Comparison of ENCODE assay signal across 8 cellular contexts in genomic region chr12:108804361-108804949, GRCh38. TPM values are rescaled to one million over a fixed set of nuclear protein-coding genes. Genes with fewer than 3 reads are reported as not detected.
A peak's percentile ranks its signal among the peaks of the same experiment; 100 is the strongest.
DNase-seq lines count a peak whose midpoint lies in the region; ATAC-seq and TF ChIP-seq lines count a peak whose summit lies in the region.
"Had no signal": no experiment of that assay in that cellular context is flagged by ENCODE, and none has a peak within 500 bp of the region (broad histone marks: within the 10 kb centered on the region; RNA-seq: fewer than 3 reads in every experiment).

No MANE protein-coding gene starts in this region.

- no peak overlapping the region for H3K4me3 ChIP-seq in HUES64 (ENCODE audit: low read length)

- H3K36me3 Mint-ChIP-seq in brain: peaks cover 51% of the 10 kb centered on the region
- peaks cover 48% of the 10 kb centered on the region for H3K36me3 Mint-ChIP-seq in effector memory CD8-positive, alpha-beta T cell (ENCODE audit: insufficient read depth)

- DNase-seq in substantia nigra (lab: John Stamatoyannopoulos, UW) (peak in 1 of 49 donors; percentile 44), NCI-H510A treated with DMSO at 0.1 percent for 48 hours (lab: John Stamatoyannopoulos, UW) (no peak)
- no peak for DNase-seq in effector memory CD8-positive, alpha-beta T cell
- DNase-seq in activated T-cell treated with anti-CD3 and anti-CD28 coated beads, Interleukin-2, amount 50 U/mL, for 1 hour: no peak
- DNase-seq: activated CD4-positive, alpha-beta T cell treated with anti-CD3 and anti-CD28 coated beads for 4 hours had no signal

- no peak for TF ChIP-seq CTCF in brain (conservative IDR thresholded peaks at IDR 0.05)

- no peaks in the 10 kb centered on the region for H3K9me3 Mint-ChIP-seq in brain
- H3K9me3 Mint-ChIP-seq in effector memory CD8-positive, alpha-beta T cell: no peaks in the 10 kb centered on the region

- H3K27ac ChIP-seq in HUES64 (ENCODE audit: low read depth, low read length): peak overlapping the region; percentile 42; the same call in 1 of the 2 replicates
- H3K27ac ChIP-seq in layer of hippocampus (ENCODE audit: low read depth, low read length): peak overlapping the region; percentile 31
- peak overlapping the region; percentile 23 for H3K27ac ChIP-seq in substantia nigra (ENCODE audit: low read depth, low read length, poor library complexity, severe bottlenecking)

- ATAC-seq in effector memory CD8-positive, alpha-beta T cell (replicated peaks): no peak

- no peak overlapping the region for H3K9ac ChIP-seq in HUES64 (ENCODE audit: low read depth, low read length)

- no peaks in the 10 kb centered on the region for H3K27me3 Mint-ChIP-seq in brain
- no peaks in the 10 kb centered on the region for H3K27me3 Mint-ChIP-seq in effector memory CD8-positive, alpha-beta T cell

- H3K4me1 ChIP-seq in HUES64 (ENCODE audit: insufficient read depth, low read length): peaks cover 25% of the 10 kb centered on the region

- 68% methylated on average over 10 of the region's 10 CpGs for WGBS in HUES64

- H3K27ac Mint-ChIP-seq in brain: peak overlapping the region; percentile 84 to 97 (median 96)
- H3K27ac Mint-ChIP-seq in effector memory CD8-positive, alpha-beta T cell: peak overlapping the region in 1 of 2 donors; percentile 28

- H3K4me1 Mint-ChIP-seq in brain: peaks cover 70% of the 10 kb centered on the region
- H3K4me1 Mint-ChIP-seq in effector memory CD8-positive, alpha-beta T cell (ENCODE audit: low read depth in 2 of 2): peaks cover 0 to 2% of the 10 kb centered on the region in 2 donors

- peaks cover 68% of the 10 kb centered on the region for H3K36me3 ChIP-seq in HUES64 (ENCODE audit: insufficient read depth, low read length)

- H3K27me3 ChIP-seq in HUES64 (ENCODE audit: insufficient read depth, low read length) (no peaks in the 10 kb centered on the region), layer of hippocampus (ENCODE audit: control insufficient read depth, insufficient read depth, low read length) (no peaks in the 10 kb centered on the region)

- H3K9me3 ChIP-seq in HUES64 (ENCODE audit: insufficient read depth, low read depth, low read length): no peaks in the 10 kb centered on the region

- peak overlapping the region in 4 of 5 experiments; percentile 9 to 58 (median 31) for H3K4me3 Mint-ChIP-seq in brain
- no peak overlapping the region for H3K4me3 Mint-ChIP-seq in effector memory CD8-positive, alpha-beta T cell

RNA-seq across cellular contexts. Expression of gene SSH1, which starts 52.9 kb away (rescaled TPM):
- polyA plus RNA-seq in HUES64 (2013, experiment 1 of 2): 9.7 TPM
- polyA plus RNA-seq in HUES64 (2013, experiment 2 of 2): 11.3 TPM
- polyA plus RNA-seq in brain (ENCODE audit: insufficient read depth, low read depth, low replicate concordance): 9.9 TPM

Comparison
In these comparisons a context has a peak if more than half of its experiments do, and no peak if none do; other contexts are left out.
1. H3K4me3 Mint-ChIP-seq: peak in brain (4 of 5); none in effector memory CD8-positive, alpha-beta T cell (0 of 2).
2. Peak in every context shown above with its lines, with median percentiles within 50 percentile points of each other: H3K27ac ChIP-seq.